21 cellular contexts compared by ENCODE assay signal in the genomic region with DNA sequence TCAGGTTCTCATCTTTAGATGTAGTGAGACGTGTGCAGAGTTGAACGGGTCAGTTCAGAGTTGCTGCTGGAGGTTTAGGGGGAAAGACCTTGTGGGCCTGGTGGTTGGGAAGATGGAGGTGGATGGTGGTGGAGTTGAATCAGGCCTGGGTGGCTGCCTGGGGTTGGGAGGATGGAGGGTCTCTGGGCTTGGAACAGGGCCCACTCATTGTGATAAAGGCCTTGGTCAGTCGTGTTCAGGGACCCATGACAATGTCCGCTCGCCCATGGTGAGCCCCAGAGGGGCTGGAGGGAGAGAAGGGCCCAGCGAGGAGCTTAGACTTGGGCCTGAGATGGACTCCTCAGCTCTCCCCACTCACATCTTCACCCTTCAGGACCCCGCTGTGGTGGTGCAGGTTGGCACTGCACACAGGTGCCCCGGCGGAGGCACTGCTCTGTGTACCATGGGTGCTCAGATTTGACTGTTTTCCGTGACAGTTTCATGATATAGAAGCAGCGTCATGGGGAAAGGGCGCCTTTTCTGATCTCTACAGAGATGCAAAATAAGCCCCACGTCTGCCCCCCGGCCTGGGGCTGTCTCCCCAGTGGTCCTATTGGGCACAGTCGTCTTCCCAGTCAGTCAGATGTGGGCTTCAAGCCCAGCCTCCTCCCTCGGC. TPM values are rescaled to one million over a fixed set of nuclear protein-coding genes. Genes with fewer than 3 reads are reported as not detected.
DNase-seq lines count a peak whose midpoint lies in the region; ATAC-seq and TF ChIP-seq lines count a peak whose summit lies in the region.
"Had no signal": no experiment of that assay in that cellular context is flagged by ENCODE, and none has a peak within 500 bp of the region (broad histone marks: within the 10 kb centered on the region; RNA-seq: fewer than 3 reads in every experiment).

No MANE protein-coding gene starts in this region.

- TF ChIP-seq CTCF in left lung (IDR thresholded peaks at IDR 0.05) (no peak), tibial artery (IDR thresholded peaks at IDR 0.05) (no peak)

- DNase-seq in activated effector memory CD4-positive, alpha-beta T cell treated with anti-CD3 and anti-CD28 coated beads, Interleukin-2, amount 50 U/mL, for 16 hours: peak; percentile 28
- no peak for DNase-seq in activated effector memory CD4-positive, alpha-beta T cell treated with Interleukin-2 at 50 U/mL for 16 hours
- DNase-seq in H7 (peak; percentile 31), left lung (peak; percentile 6 to 39), tibial artery (peak; percentile 8 to 58), NCI-H526 treated with DMSO at 0.1 percent for 48 hours (lab: John Stamatoyannopoulos, UW) (no peak), HAP-1 (ENCODE audit: low spot score in 2 of 2) (no peak)
- DNase-seq: 8988T, ACHN, BE2C, DMS153, DND-41, Kasumi-1, NCI-H1092 treated with DMSO at 0.1 percent for 48 hours, NCI-H1436, NCI-H187, NCI-H2171 treated with DMSO at 0.1 percent for 48 hours, NCI-H345, NCI-H524, NCI-H774 had no signal

- no peak overlapping the region for H3K27ac ChIP-seq in left lung
- no peak overlapping the region for H3K27ac ChIP-seq in tibial artery

- intact Hi-C loops in left lung (cut with DNase I) (no loop called here), tibial artery (cut with DNase I; ENCODE audit: low total_unique reads) (no loop called here)

- ATAC-seq in left lung: no peak
- ATAC-seq: K562 had no signal

- H3K4me1 ChIP-seq in left lung (no peaks in the 10 kb centered on the region), tibial artery (no peaks in the 10 kb centered on the region), HAP-1 (no peaks in the 10 kb centered on the region)

- H3K4me3 ChIP-seq in H7 (ENCODE audit: insufficient read depth, low read depth, low read length) (no peak overlapping the region), left lung (no peak overlapping the region), tibial artery (no peak overlapping the region), HAP-1 (no peak overlapping the region)
- H3K4me3 ChIP-seq: K562 had no signal

- H3K36me3 ChIP-seq in H7 (replicated peaks; ENCODE audit: control insufficient read depth, insufficient read depth, low read length) (no peaks in the 10 kb centered on the region; the same call in none of the 2 replicates), left lung (no peaks in the 10 kb centered on the region), tibial artery (no peaks in the 10 kb centered on the region), HAP-1 (replicated peaks) (no peaks in the 10 kb centered on the region)

- peaks cover 0 to 2% of the 10 kb centered on the region in 2 donors for H3K9me3 ChIP-seq in left lung
- H3K9me3 ChIP-seq in tibial artery: no peaks in the 10 kb centered on the region
- no peaks in the 10 kb centered on the region for H3K9me3 ChIP-seq in HAP-1
- H3K9me3 ChIP-seq: BE2C had no signal

- in situ Hi-C loops in HAP-1 (cut with MboI; ENCODE audit: low sequenced_read_pairs): no loop called here

- H3K27me3 ChIP-seq in H7 (ENCODE audit: control insufficient read depth, insufficient read depth, low read length) (no peaks in the 10 kb centered on the region), left lung (no peaks in the 10 kb centered on the region), tibial artery (peaks cover 0 to 39% of the 10 kb centered on the region in 2 donors), HAP-1 (ENCODE audit: low read depth) (no peaks in the 10 kb centered on the region)
- H3K27me3 ChIP-seq: BE2C had no signal

RNA-seq across cellular contexts. Expression of gene DISP3, which starts 39.2 kb away (rescaled TPM):
- 5.8 and 6.1 TPM in 2 replicates for total RNA-seq in H7 (2014; rRNA removed; shearing (Covaris generic))
- total RNA-seq in left lung: under 1 TPM; 0.05 to 0.12 TPM

Comparison
In these comparisons a context has a peak if more than half of its experiments do, and no peak if none do; other contexts are left out.
1. DNase-seq: peak in activated effector memory CD4-positive, alpha-beta T cell treated with anti-CD3 and anti-CD28 coated beads, Interleukin-2, amount 50 U/mL, for 16 hours (single experiment), H7 (single experiment), left lung (2 of 2) and tibial artery (2 of 2); none in activated effector memory CD4-positive, alpha-beta T cell treated with Interleukin-2 at 50 U/mL for 16 hours (single experiment), NCI-H526 treated with DMSO at 0.1 percent for 48 hours (single experiment) and HAP-1 (0 of 2).